1 cellular context compared by ENCODE assay signal in the genomic region with DNA sequence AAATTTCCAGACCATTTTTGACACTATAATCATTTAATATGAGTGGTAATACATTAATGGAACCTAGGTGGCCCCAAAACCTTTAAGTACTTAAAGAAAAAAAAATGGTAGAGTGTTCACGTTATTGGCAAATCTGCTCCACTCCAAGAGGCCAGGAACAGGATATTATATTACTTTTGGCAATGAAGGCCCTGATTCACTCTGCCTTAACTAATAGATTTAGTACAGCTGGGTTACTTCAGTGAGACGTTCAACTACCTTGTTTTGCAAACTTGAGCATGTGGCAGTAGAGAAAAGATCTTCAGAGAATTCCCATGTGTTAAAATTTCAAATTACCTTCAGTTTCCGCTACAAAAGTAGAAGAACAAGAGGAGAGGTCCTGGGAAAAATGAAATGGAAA.
TF ChIP-seq lines count a peak whose summit lies in the region.

No MANE protein-coding gene starts in this region.

TF ChIP-seq in GM23338, 12 proteins besides CTCF, POLR2A, EP300 and RAD21 (continued from another document):
- no peak for TF ChIP-seq POLR2AphosphoS5 (IDR thresholded peaks at IDR 0.05; ENCODE audit: low read depth)
- no peak for TF ChIP-seq ZNF462 (CRISPR knock-in tag; IDR thresholded peaks at IDR 0.05)
- no peak for TF ChIP-seq CREB1 (CRISPR knock-in tag; IDR thresholded peaks at IDR 0.05; ENCODE audit: low read depth)
- TF ChIP-seq STAT1 (IDR thresholded peaks at IDR 0.05; ENCODE audit: unreplicated experiment): no peak
- TF ChIP-seq EZH2phosphoT487 (IDR thresholded peaks at IDR 0.05; ENCODE audit: unreplicated experiment): no peak
- TF ChIP-seq JUNB (IDR thresholded peaks at IDR 0.05; ENCODE audit: unreplicated experiment): no peak
- no peak for TF ChIP-seq EZH2 (IDR thresholded peaks at IDR 0.05; ENCODE audit: low read depth, unreplicated experiment)
- TF ChIP-seq ZNF114 (CRISPR knock-in tag; IDR thresholded peaks at IDR 0.05): no peak
